In the genomic region with DNA sequence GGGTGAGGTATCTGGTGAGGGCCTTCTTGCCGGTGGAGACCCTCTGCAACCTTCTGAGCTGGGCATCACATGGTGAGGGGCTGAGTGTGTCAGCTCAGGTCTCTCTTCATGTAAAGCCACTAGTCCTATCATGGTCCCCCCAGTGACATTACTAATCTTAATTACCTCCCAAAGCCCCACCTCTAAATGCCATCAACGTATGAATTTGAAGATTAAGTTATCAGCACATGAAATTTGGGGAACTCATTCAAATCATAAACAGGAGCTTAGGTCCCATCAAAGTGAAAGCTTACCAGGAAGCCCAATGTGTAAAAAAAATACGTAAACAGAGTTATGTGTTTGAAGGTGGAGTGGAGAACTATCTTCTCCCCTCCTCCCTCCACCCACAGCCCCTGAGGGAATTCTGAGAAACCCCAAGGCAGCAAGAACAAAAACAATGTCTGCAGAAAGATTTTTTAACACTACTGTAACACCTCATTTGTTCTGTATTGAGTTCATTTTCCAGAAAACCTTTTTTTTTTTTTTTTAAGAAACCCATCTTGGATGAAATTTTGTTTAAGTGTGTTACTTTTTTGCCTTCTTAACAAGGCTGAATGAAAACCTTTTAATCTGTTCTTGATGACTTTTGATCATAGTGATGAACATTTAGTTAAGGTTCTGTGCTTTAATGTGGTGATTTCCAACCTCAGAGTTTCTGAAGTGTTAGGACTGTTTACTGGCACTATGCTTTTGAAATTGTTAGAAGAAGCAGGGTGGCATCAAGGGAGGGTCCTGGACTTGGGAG, we compare ENCODE assay signal across 10 cellular contexts. TPM values are rescaled to one million over a fixed set of nuclear protein-coding genes. Genes with fewer than 3 reads are reported as not detected.
DNase-seq lines count a peak whose midpoint lies in the region; ATAC-seq and TF ChIP-seq lines count a peak whose summit lies in the region.
"Had no signal": no experiment of that assay in that cellular context is flagged by ENCODE, and none has a peak within 500 bp of the region (broad histone marks: within the 10 kb centered on the region; RNA-seq: fewer than 3 reads in every experiment).

No MANE protein-coding gene starts in this region.

- no peak for TF ChIP-seq CTCF in spleen (IDR thresholded peaks at IDR 0.05 in 8 of 11, conservative IDR thresholded peaks at IDR 0.05 in 3 of 11)
- TF ChIP-seq CTCF in left lung (IDR thresholded peaks at IDR 0.05) = no peak

- H3K27ac ChIP-seq in spleen (peak overlapping the region; percentile 68 to 90 (median 80)), left lung (no peak overlapping the region)

- H3K36me3 ChIP-seq in spleen = no peaks in the 10 kb centered on the region
- no peaks in the 10 kb centered on the region for H3K36me3 ChIP-seq in left lung
- H3K36me3 ChIP-seq: gastrocnemius medialis had no signal

- TF ChIP-seq POLR2A in spleen (IDR thresholded peaks at IDR 0.05) = no peak

- H3K4me3 ChIP-seq in spleen = peak overlapping the region in 1 of 8 donors; percentile 27
- no peak overlapping the region for H3K4me3 ChIP-seq in left lung
- H3K4me3 ChIP-seq: gastrocnemius medialis had no signal

- ATAC-seq in GM18909 (IDR thresholded peaks at IDR 0.05; ENCODE audit: poor library complexity, unreplicated experiment) (peak; percentile 59), HG02840 (IDR thresholded peaks at IDR 0.05; ENCODE audit: low FRiP score, unreplicated experiment) (peak; percentile 46), left lung (no peak)
- ATAC-seq: gastrocnemius medialis had no signal

- no peaks in the 10 kb centered on the region for H3K27me3 ChIP-seq in spleen (replicated peaks in 1 of 7)
- H3K27me3 ChIP-seq in left lung = no peaks in the 10 kb centered on the region
- H3K27me3 ChIP-seq: gastrocnemius medialis had no signal

- H3K4me1 ChIP-seq in spleen (peaks cover 38 to 100% (median 66%) of the 10 kb centered on the region in 6 donors), left lung (peaks cover 9 to 30% of the 10 kb centered on the region in 2 donors)

- WGBS in spleen, 5 donors = 37 to 48% (median 42%) methylated on average over 3 of the region's 3 CpGs

- H3K9me3 ChIP-seq in spleen (no peaks in the 10 kb centered on the region), left lung (no peaks in the 10 kb centered on the region)
- H3K9me3 ChIP-seq: gastrocnemius medialis had no signal

- intact Hi-C loops in spleen (cut with DNase I; ENCODE audit: low total_unique reads) (no loop called here), left lung (cut with DNase I) (no loop called here)

- DNase-seq in activated CD4-positive, alpha-beta T cell treated with anti-CD3 and anti-CD28 coated beads, Interleukin-2, amount 50 U/mL, for 48 hours = peak; percentile 46 to 57
- DNase-seq in spleen = no peak
- DNase-seq in glomerular visceral epithelial cell (ENCODE audit: extremely low spot score) = no peak
- no peak for DNase-seq in left lung
- no peak for DNase-seq in Ammon's horn (ENCODE audit: low spot score)
- no peak for DNase-seq in COLO829 (ENCODE audit: low spot score)
- DNase-seq: activated CD8-positive, alpha-beta memory T cell treated with anti-CD3 and anti-CD28 coated beads, Interleukin-2, amount 50 U/mL, for 4 hours; gastrocnemius medialis had no signal

RNA-seq across cellular contexts. Expression of a gene that starts 19.1 kb away (rescaled TPM):
- total RNA-seq in spleen (10 to 100 TPM; 48.6 to 68.5 (median 51.6) TPM), left lung (10 to 100 TPM; 33.3 to 47.2 TPM)
- 10 to 100 TPM; 20.4 to 28.8 (median 27.5) TPM for polyA plus RNA-seq in spleen

Comparison
In these comparisons a context has a peak if more than half of its experiments do, and no peak if none do; other contexts are left out.
1. DNase-seq: peak in activated CD4-positive, alpha-beta T cell treated with anti-CD3 and anti-CD28 coated beads, Interleukin-2, amount 50 U/mL, for 48 hours (2 of 2); none in spleen (single experiment), glomerular visceral epithelial cell (single experiment), left lung (0 of 2), Ammon's horn (single experiment) and COLO829 (single experiment).
2. H3K27ac ChIP-seq: peak in spleen (8 of 8); none in left lung (0 of 2).